In the genomic region with DNA sequence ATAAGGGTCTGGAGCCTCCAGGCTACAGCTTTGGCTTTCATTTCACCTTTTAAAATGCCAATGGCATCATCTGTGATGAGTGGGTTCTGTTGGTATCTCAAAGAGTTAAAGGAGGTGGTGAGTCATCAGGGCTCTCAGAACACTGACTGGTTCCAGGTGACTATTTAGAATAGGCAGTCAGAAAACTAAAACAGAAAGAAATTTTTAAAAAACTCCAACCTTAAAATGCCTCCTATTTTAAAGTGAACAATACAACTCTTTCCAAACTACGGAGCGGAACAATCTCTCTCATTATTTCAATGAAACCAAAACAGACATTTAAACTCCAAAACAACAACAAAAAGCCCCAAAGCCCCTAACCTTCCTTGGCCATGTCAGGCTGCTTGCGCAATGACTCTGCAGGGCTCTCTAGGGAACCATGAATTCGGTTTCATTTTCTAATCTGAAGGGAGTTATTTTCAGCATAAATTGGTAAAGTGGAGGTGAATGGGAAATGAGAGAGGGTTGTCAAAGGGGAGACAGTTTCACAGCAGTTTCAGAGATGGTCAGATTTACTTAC, we compare ENCODE assay signal across 9 cellular contexts.
DNase-seq lines count a peak whose midpoint lies in the region; ATAC-seq, FAIRE-seq and TF ChIP-seq lines count a peak whose summit lies in the region.
"Had no signal": no experiment of that assay in that cellular context is flagged by ENCODE, and none has a peak within 500 bp of the region (broad histone marks: within the 10 kb centered on the region; RNA-seq: fewer than 3 reads in every experiment).

No MANE protein-coding gene starts in this region.

- intact Hi-C loops in prostate gland (cut with DNase I): no loop called here
- intact Hi-C loops in body of pancreas (cut with DNase I): no loop called here

- DNase-seq in GM12891 (ENCODE audit: insufficient read length, low spot score): peak; percentile 39
- no peak for DNase-seq in dedifferentiated amniotic fluid mesenchymal stem cell (ENCODE audit: extremely low spot score)
- DNase-seq in NCI-H345 treated with DMSO at 0.1 percent for 48 hours (lab: John Stamatoyannopoulos, UW; ENCODE audit: unreplicated experiment): no peak
- DNase-seq in prostate gland (ENCODE audit: low spot score): no peak
- no peak for DNase-seq in body of pancreas

- H3K27ac ChIP-seq in gastroesophageal sphincter (peak overlapping the region; percentile 52 to 73 (median 64)), prostate gland (no peak overlapping the region), body of pancreas (no peak overlapping the region)

- H3K27me3 ChIP-seq in gastroesophageal sphincter (no peaks in the 10 kb centered on the region), prostate gland (replicated peaks; ENCODE audit: insufficient read depth) (no peaks in the 10 kb centered on the region), body of pancreas (no peaks in the 10 kb centered on the region)
- H3K27me3 ChIP-seq: tibial nerve had no signal

- no peak for TF ChIP-seq EP300 in gastroesophageal sphincter (IDR thresholded peaks at IDR 0.05)

- H3K9me3 ChIP-seq in gastroesophageal sphincter (no peaks in the 10 kb centered on the region), prostate gland (no peaks in the 10 kb centered on the region), body of pancreas (no peaks in the 10 kb centered on the region)
- H3K9me3 ChIP-seq: tibial nerve had no signal

- no peak for TF ChIP-seq POLR2A in GM12891 (IDR thresholded peaks at IDR 0.05; ENCODE audit: low read depth, low read length)
- TF ChIP-seq POLR2A in gastroesophageal sphincter (IDR thresholded peaks at IDR 0.05): no peak
- TF ChIP-seq POLR2A in prostate gland (IDR thresholded peaks at IDR 0.05): no peak
- no peak for TF ChIP-seq POLR2A in body of pancreas (IDR thresholded peaks at IDR 0.05)

- FAIRE-seq in GM12891 (lab: Jason Lieb, UNC): peak; percentile 80

- WGBS in gastroesophageal sphincter (ENCODE audit: low coverage in 1 of 2), 2 donors: 19 to 33% methylated on average over 3 to 4 of the region's 4 CpGs
- 45% methylated on average over 4 of the region's 4 CpGs for WGBS in prostate gland
- WGBS in body of pancreas, 2 donors: 57 to 78% methylated on average over 4 of the region's 4 CpGs

- H3K4me3 ChIP-seq in gastroesophageal sphincter (peak overlapping the region; percentile 18 to 31), prostate gland (no peak overlapping the region), body of pancreas (no peak overlapping the region)

- H3K4me1 ChIP-seq in gastroesophageal sphincter (peaks cover 4 to 36% (median 6%) of the 10 kb centered on the region in 3 donors), prostate gland (replicated peaks) (no peaks in the 10 kb centered on the region), body of pancreas (no peaks in the 10 kb centered on the region)

- peak; percentile 98 for ATAC-seq in GM21381 (IDR thresholded peaks at IDR 0.05; ENCODE audit: unreplicated experiment)
- peak; percentile 99 for ATAC-seq in HG03565 (IDR thresholded peaks at IDR 0.05; ENCODE audit: unreplicated experiment)
- ATAC-seq in gastroesophageal sphincter: peak; percentile 80
- no peak for ATAC-seq in body of pancreas

- TF ChIP-seq CTCF in gastroesophageal sphincter (IDR thresholded peaks at IDR 0.05): no peak
- TF ChIP-seq CTCF in prostate gland (IDR thresholded peaks at IDR 0.05): no peak
- TF ChIP-seq CTCF in body of pancreas (IDR thresholded peaks at IDR 0.05): no peak

- no peaks in the 10 kb centered on the region for H3K36me3 ChIP-seq in gastroesophageal sphincter
- no peaks in the 10 kb centered on the region for H3K36me3 ChIP-seq in prostate gland
- no peaks in the 10 kb centered on the region for H3K36me3 ChIP-seq in body of pancreas (replicated peaks in 1 of 2; ENCODE audit: insufficient read depth in 1 of 2, low read depth in 2 of 2)
- H3K36me3 ChIP-seq: tibial nerve had no signal

TF ChIP-seq in GM12891, 5 proteins besides CTCF, POLR2A, EP300 and RAD21:
- no peak for TF ChIP-seq PAX5 (IDR thresholded peaks at IDR 0.05; ENCODE audit: insufficient read depth, low read length, severe bottlenecking)
- 0 out of 2 replicates have a peak, but pooled peaks have one; percentile 4 for TF ChIP-seq SPI1 (IDR thresholded peaks at IDR 0.05; ENCODE audit: low read depth, low read length)

Comparison
In these comparisons a context has a peak if more than half of its experiments do, and no peak if none do; other contexts are left out.
1. H3K27ac ChIP-seq: peak in gastroesophageal sphincter (4 of 4); none in prostate gland (0 of 2) and body of pancreas (0 of 4).
2. H3K4me3 ChIP-seq: peak in gastroesophageal sphincter (2 of 2); none in prostate gland (0 of 2) and body of pancreas (0 of 2).